Comparison of ENCODE assay signal across 2 cellular contexts in genomic region chr19:4587527-4587926, GRCh38.
TF ChIP-seq lines count a peak whose summit lies in the region.

No MANE protein-coding gene starts in this region.

TF ChIP-seq in IMR-90, 13 proteins besides CTCF, POLR2A, EP300 and RAD21:
- TF ChIP-seq ELK1 (IDR thresholded peaks at IDR 0.05; ENCODE audit: borderline replicate concordance, low read depth, low read length), result no peak
- no peak for TF ChIP-seq MAZ (IDR thresholded peaks at IDR 0.05; ENCODE audit: borderline replicate concordance, low read depth, low read length)
- no peak for TF ChIP-seq BHLHE40 (IDR thresholded peaks at IDR 0.05; ENCODE audit: low read depth, low read length)
- TF ChIP-seq CEBPB (IDR thresholded peaks at IDR 0.05; ENCODE audit: low read depth, low read length), result no peak
- no peak for TF ChIP-seq SMC3 (IDR thresholded peaks at IDR 0.05; ENCODE audit: low read depth, low read length)
- no peak for TF ChIP-seq CHD1 (IDR thresholded peaks at IDR 0.05; ENCODE audit: low read depth, low read length)
- no peak for TF ChIP-seq MXI1 (IDR thresholded peaks at IDR 0.05; ENCODE audit: borderline replicate concordance, low read depth, low read length)
- no peak for TF ChIP-seq USF2 (IDR thresholded peaks at IDR 0.05; ENCODE audit: low read depth, low read length)
- no peak for TF ChIP-seq MAFK (IDR thresholded peaks at IDR 0.05; ENCODE audit: low read depth, low read length)
- TF ChIP-seq FOS (IDR thresholded peaks at IDR 0.05; ENCODE audit: low read depth, low read length), result no peak
- no peak for TF ChIP-seq NFE2L2 (IDR thresholded peaks at IDR 0.05; ENCODE audit: low read depth, low read length)
- TF ChIP-seq RFX5 (IDR thresholded peaks at IDR 0.05; ENCODE audit: low read depth, low read length), result no peak
- TF ChIP-seq RCOR1 (IDR thresholded peaks at IDR 0.05; ENCODE audit: insufficient replicate concordance, low read length), result no peak

TF ChIP-seq in K562, 482 proteins besides CTCF, POLR2A, EP300 and RAD21:
- TF ChIP-seq ZNF184 (CRISPR knock-in tag; IDR thresholded peaks at IDR 0.05) (no peak), ZFP91 (CRISPR knock-in tag; IDR thresholded peaks at IDR 0.05) (no peak), IFI16 (CRISPR knock-in tag; IDR thresholded peaks at IDR 0.05) (no peak), RBM25 (IDR thresholded peaks at IDR 0.05; ENCODE audit: low read depth, low read length, severe bottlenecking) (peak; percentile 30), BCOR (IDR thresholded peaks at IDR 0.05) (peak; percentile 56), HCFC1 (IDR thresholded peaks at IDR 0.05; ENCODE audit: low read depth, low read length) (no peak), MTA2 (IDR thresholded peaks at IDR 0.05; ENCODE audit: low read depth) (no peak), CEBPZ (IDR thresholded peaks at IDR 0.05; ENCODE audit: borderline replicate concordance, low read depth, low read length) (no peak), HOMEZ (CRISPR knock-in tag; IDR thresholded peaks at IDR 0.05) (no peak), BRD9 (IDR thresholded peaks at IDR 0.05; ENCODE audit: low read depth, partially characterized antibody) (no peak), PATZ1 (CRISPR knock-in tag; IDR thresholded peaks at IDR 0.05; ENCODE audit: borderline replicate concordance) (no peak)
